Comparison of ENCODE assay signal across 28 cellular contexts in genomic region chr1:16450863-16451481, GRCh38. TPM values are rescaled to one million over a fixed set of nuclear protein-coding genes. Genes with fewer than 3 reads are reported as not detected.
DNase-seq lines count a peak whose midpoint lies in the region; ATAC-seq and TF ChIP-seq lines count a peak whose summit lies in the region.
"Had no signal": no experiment of that assay in that cellular context is flagged by ENCODE, and none has a peak within 500 bp of the region (broad histone marks: within the 10 kb centered on the region; RNA-seq: fewer than 3 reads in every experiment).

No MANE protein-coding gene starts in this region.

- H3K36me3 Mint-ChIP-seq in activated naive CD4-positive, alpha-beta T cell treated with anti-CD3 and anti-CD28 coated beads, Interleukin-2, amount 50 U/mL, for 24 hours, result peaks cover 18% of the 10 kb centered on the region
- H3K36me3 Mint-ChIP-seq in activated B cell treated with CpG ODN at 0.5 μM for 24 hours (ENCODE audit: low read depth), result peaks cover 83% of the 10 kb centered on the region
- peaks cover 37% of the 10 kb centered on the region for H3K36me3 Mint-ChIP-seq in chondrocyte (ENCODE audit: low read depth)

- no peaks in the 10 kb centered on the region for H3K4me1 ChIP-seq in psoas muscle
- H3K4me1 ChIP-seq: adrenal gland, BE2C, body of pancreas, Caco-2, thyroid gland had no signal

- CTCF ChIA-PET in activated B cell treated with CpG ODN at 0.5 μM for 24 hours (lab: Charles Lee), result no interaction called here

- no peak for DNase-seq in activated naive CD4-positive, alpha-beta T cell treated with Interleukin-2 at 50 U/mL for 16 hours
- DNase-seq in activated B cell treated with CpG ODN at 0.5 μM for 24 hours, result no peak
- DNase-seq in chondrocyte (ENCODE audit: low spot score), result peak; percentile 3
- no peak for DNase-seq in SW480 (ENCODE audit: low spot score)
- DNase-seq in psoas muscle, result no peak
- DNase-seq: activated CD8-positive, alpha-beta memory T cell treated with anti-CD3 and anti-CD28 coated beads for 24 hours; adrenal gland; BE2C; body of pancreas; Caco-2; DMS79 treated with DMSO at 0.1 percent for 48 hours; Karpas-422; mesenchymal stem cell; NCI-H1436 treated with DMSO at 0.1 percent for 48 hours; NCI-H345; NCI-H748 treated with DMSO at 0.1 percent for 48 hours; nucleus accumbens; RPMI8226; stimulated activated CD4-positive, alpha-beta T cell treated with anti-CD3 and anti-CD28 coated beads, Interleukin-15, amount 100 ng/mL, for 24 hours; stimulated activated naive CD8-positive, alpha-beta T cell treated with anti-CD3 and anti-CD28 coated beads, Interleukin-15, Interleukin-2, amounts not matched to agents 100 U/mL and 50 U/mL, for 24 hours; T-helper 1 cell; thyroid gland had no signal

- H3K27ac Mint-ChIP-seq in activated naive CD4-positive, alpha-beta T cell treated with anti-CD3 and anti-CD28 coated beads, Interleukin-2, amount 50 U/mL, for 24 hours, result peak overlapping the region; percentile 77
- H3K27ac Mint-ChIP-seq in activated B cell treated with CpG ODN at 0.5 μM for 24 hours (peak overlapping the region; percentile 10), chondrocyte (ENCODE audit: unreplicated experiment) (no peak overlapping the region)

- no peak overlapping the region for H3K4me3 Mint-ChIP-seq in activated naive CD4-positive, alpha-beta T cell treated with anti-CD3 and anti-CD28 coated beads, Interleukin-2, amount 50 U/mL, for 24 hours
- peak overlapping the region; percentile 12 for H3K4me3 Mint-ChIP-seq in activated B cell treated with CpG ODN at 0.5 μM for 24 hours
- H3K4me3 Mint-ChIP-seq in chondrocyte (ENCODE audit: unreplicated experiment), result no peak overlapping the region

- H3K9me3 ChIP-seq in psoas muscle, result no peaks in the 10 kb centered on the region
- H3K9me3 ChIP-seq: adrenal gland, BE2C, body of pancreas, Caco-2, thyroid gland had no signal

- H3K27me3 Mint-ChIP-seq in activated naive CD4-positive, alpha-beta T cell treated with anti-CD3 and anti-CD28 coated beads, Interleukin-2, amount 50 U/mL, for 24 hours, result no peaks in the 10 kb centered on the region
- H3K27me3 Mint-ChIP-seq in activated B cell treated with CpG ODN at 0.5 μM for 24 hours (no peaks in the 10 kb centered on the region), chondrocyte (ENCODE audit: low read depth) (no peaks in the 10 kb centered on the region)

- no peaks in the 10 kb centered on the region for H3K27me3 ChIP-seq in psoas muscle (ENCODE audit: insufficient read depth in 3 of 3, low read length in 2 of 3)
- H3K27me3 ChIP-seq: adrenal gland, BE2C, body of pancreas, thyroid gland had no signal

- POLR2A ChIA-PET in activated B cell treated with CpG ODN at 0.5 μM for 24 hours (lab: Charles Lee), result interaction anchor here (1.5 to 1.6 kb wide), 2 partner anchors 9 to 63 kb away, joined by 5 to 8 read pairs; no protein-coding TSS in a partner anchor

- no peak for TF ChIP-seq CTCF in activated B cell treated with CpG ODN at 0.5 μM for 24 hours (IDR thresholded peaks at IDR 0.05)
- TF ChIP-seq CTCF in chondrocyte (IDR thresholded peaks at IDR 0.05), result no peak
- no peak for TF ChIP-seq CTCF in psoas muscle (IDR thresholded peaks at IDR 0.05)

- intact Hi-C loops in activated B cell treated with CpG ODN at 0.5 μM for 24 hours (cut with micrococcal nuclease) (no loop called here), psoas muscle (cut with DNase I) (no loop called here)

- no peak overlapping the region for H3K27ac ChIP-seq in psoas muscle
- H3K27ac ChIP-seq: adrenal gland, body of pancreas, thyroid gland had no signal

- H3K36me3 ChIP-seq in psoas muscle (ENCODE audit: insufficient read depth in 1 of 2, low read depth in 1 of 2), result peaks cover 0 to 98% of the 10 kb centered on the region in 2 donors

- WGBS in psoas muscle, 3 donors, result 85 to 90% (median 89%) methylated on average over 6 of the region's 6 CpGs

- no peaks in the 10 kb centered on the region for H3K9me3 Mint-ChIP-seq in activated naive CD4-positive, alpha-beta T cell treated with anti-CD3 and anti-CD28 coated beads, Interleukin-2, amount 50 U/mL, for 24 hours
- H3K9me3 Mint-ChIP-seq in activated B cell treated with CpG ODN at 0.5 μM for 24 hours (no peaks in the 10 kb centered on the region), chondrocyte (ENCODE audit: low read depth) (no peaks in the 10 kb centered on the region)

- peaks cover 39% of the 10 kb centered on the region for H3K4me1 Mint-ChIP-seq in activated naive CD4-positive, alpha-beta T cell treated with anti-CD3 and anti-CD28 coated beads, Interleukin-2, amount 50 U/mL, for 24 hours
- H3K4me1 Mint-ChIP-seq in activated B cell treated with CpG ODN at 0.5 μM for 24 hours (peaks cover 24% of the 10 kb centered on the region), chondrocyte (ENCODE audit: low read depth) (no peaks in the 10 kb centered on the region)

- ATAC-seq in activated B cell treated with CpG ODN at 0.5 μM for 24 hours (ENCODE audit: low read depth) (no peak), GM21423 (IDR thresholded peaks at IDR 0.05; ENCODE audit: unreplicated experiment) (no peak), psoas muscle (no peak)
- ATAC-seq: body of pancreas, left lobe of liver had no signal

- H3K4me3 ChIP-seq in psoas muscle, result no peak overlapping the region
- H3K4me3 ChIP-seq: adrenal gland, body of pancreas, thyroid gland had no signal

RNA-seq across cellular contexts. Expression of gene NECAP2, which starts 10.4 kb away (rescaled TPM):
- total RNA-seq in activated B cell treated with CpG ODN at 0.5 μM for 24 hours (85.5 and 88.4 TPM in 2 replicates), chondrocyte (49.1 to 53.4 TPM (median 51.7 TPM) in 3 replicates), psoas muscle (10 to 100 TPM in 2 of 4 donors, 1 to 10 TPM in 2; 5.7 to 10.6 (median 9.1) TPM)
- polyA plus RNA-seq in psoas muscle, result 10 to 100 TPM in 2 of 3 donors, 1 to 10 TPM in 1; 7.7 to 10.9 (median 10.8) TPM

RNA-seq across cellular contexts. Expression of gene SPATA21, which starts 13.7 kb away (rescaled TPM):
- total RNA-seq in activated B cell treated with CpG ODN at 0.5 μM for 24 hours (not detected in 2 replicates), chondrocyte (not detected in 3 replicates), psoas muscle (not detected)
- polyA plus RNA-seq in psoas muscle, result under 1 TPM; 0.21 to 0.52 (median 0.44) TPM
- total RNA-seq: adrenal gland, body of pancreas, Caco-2, glomerular endothelial cell, H1, left lobe of liver, pulmonary artery endothelial cell, thyroid gland had no signal
- polyA plus RNA-seq: H1 had no signal
